15 cellular contexts compared by ENCODE assay signal in genomic region chrX:31715675-31716074, GRCh38.
"Had no signal": no experiment of that assay in that cellular context is flagged by ENCODE, and none has a peak within 500 bp of the region (broad histone marks: within the 10 kb centered on the region; RNA-seq: fewer than 3 reads in every experiment).

No MANE protein-coding gene starts in this region.

- H3K27me3 ChIP-seq: esophagus squamous epithelium, suprapubic skin, upper lobe of left lung had no signal

- H3K4me3 ChIP-seq: esophagus squamous epithelium, left ventricle myocardium inferior, prostate gland, suprapubic skin, upper lobe of left lung had no signal

- DNase-seq: activated CD4-positive, alpha-beta T cell treated with anti-CD3 and anti-CD28 coated beads, Interleukin-2, amount 50 U/mL, for 4 hours; activated CD8-positive, alpha-beta memory T cell treated with anti-CD3 and anti-CD28 coated beads, Interleukin-2, amount 10 ng/mL, durations not matched to agents 7 days and 5 days; activated effector memory CD4-positive, alpha-beta T cell treated with anti-CD3 and anti-CD28 coated beads, Interleukin-2, amount 50 U/mL, for 16 hours; activated T-cell treated with anti-CD3 and anti-CD28 coated beads, Interleukin-2, amount 50 U/mL, for 24 hours; amygdala; esophagus squamous epithelium; foreskin fibroblast; left ventricle myocardium inferior; stimulated activated CD4-positive, alpha-beta T cell treated with anti-CD3 and anti-CD28 coated beads, Interleukin-12 subunit alpha, Interleukin-12 subunit beta, amount 100 ng/mL, for 4 hours; stimulated activated naive CD8-positive, alpha-beta T cell treated with anti-CD3 and anti-CD28 coated beads, Interleukin-15, Interleukin-2, amounts not matched to agents 100 U/mL and 50 U/mL, for 24 hours; T-helper 17 cell had no signal

- H3K36me3 ChIP-seq: esophagus squamous epithelium, left ventricle myocardium inferior, prostate gland, suprapubic skin, upper lobe of left lung had no signal

- H3K9me3 ChIP-seq: esophagus squamous epithelium, left ventricle myocardium inferior, prostate gland, suprapubic skin, upper lobe of left lung had no signal

- ATAC-seq: activated CD8-positive, alpha-beta memory T cell treated with anti-CD3 and anti-CD28 coated beads, Interleukin-2, amount 10 ng/mL, durations not matched to agents 7 days and 5 days; sciatic nerve; stimulated activated naive CD8-positive, alpha-beta T cell treated with anti-CD3 and anti-CD28 coated beads, Interleukin-15, Interleukin-2, amounts not matched to agents 100 U/mL and 50 U/mL, for 24 hours; T-helper 17 cell had no signal

- H3K4me1 ChIP-seq: esophagus squamous epithelium, left ventricle myocardium inferior, prostate gland, suprapubic skin, upper lobe of left lung had no signal

- H3K27ac ChIP-seq: esophagus squamous epithelium, left ventricle myocardium inferior, prostate gland, suprapubic skin, upper lobe of left lung had no signal
